In genomic region chr6:44451803-44452690, GRCh38 we compare ENCODE assay signal across 18 cellular contexts.
DNase-seq lines count a peak whose midpoint lies in the region; ATAC-seq, FAIRE-seq and TF ChIP-seq lines count a peak whose summit lies in the region.
"Had no signal": no experiment of that assay in that cellular context is flagged by ENCODE, and none has a peak within 500 bp of the region (broad histone marks: within the 10 kb centered on the region; RNA-seq: fewer than 3 reads in every experiment).

No MANE protein-coding gene starts in this region.

- H3K27ac ChIP-seq in A549 (peak overlapping the region; percentile 58 to 75), IMR-90 (ENCODE audit: insufficient read depth, low read length) (peak overlapping the region; percentile 48; the same call in 1 of the 2 replicates), mesodermal cell (ENCODE audit: low read depth, low read length, severe bottlenecking) (peak overlapping the region; percentile 67), suprapubic skin (no peak overlapping the region)
- H3K27ac ChIP-seq: adrenal gland, spleen had no signal

- in situ Hi-C loops in IMR-90 (cut with MboI; ENCODE audit: low sequenced_read_pairs) = no loop called here

- TF ChIP-seq POLR2A in A549 (IDR thresholded peaks at IDR 0.05; ENCODE audit: low read length) (no peak), IMR-90 (IDR thresholded peaks at IDR 0.05; ENCODE audit: low read depth, low read length) (no peak), suprapubic skin (IDR thresholded peaks at IDR 0.05) (no peak)

- H2AFZ ChIP-seq in IMR-90 (replicated peaks; ENCODE audit: low read length, poor library complexity) = no peak overlapping the region

- peak overlapping the region; percentile 11; the same call in 1 of the 2 replicates for H4K91ac ChIP-seq in IMR-90 (ENCODE audit: insufficient read depth, low read depth, low read length)

- TF ChIP-seq RAD21 in A549 (conservative IDR thresholded peaks at IDR 0.05 in 1 of 2, IDR thresholded peaks at IDR 0.05 in 1 of 2) (no peak), IMR-90 (IDR thresholded peaks at IDR 0.05; ENCODE audit: low read length) (no peak)

- peaks cover 13% of the 10 kb centered on the region for H3K9me1 ChIP-seq in IMR-90 (ENCODE audit: insufficient read depth, low read length)

- no peak for TF ChIP-seq CTCF in A549 (IDR thresholded peaks at IDR 0.05)
- TF ChIP-seq CTCF in IMR-90 (conservative IDR thresholded peaks at IDR 0.05; ENCODE audit: low read depth, low read length) = no peak
- TF ChIP-seq CTCF in suprapubic skin (IDR thresholded peaks at IDR 0.05) = no peak

- peaks cover 0 to 9% of the 10 kb centered on the region in 2 experiments; a peak in 2 of 4 replicates for H3K79me1 ChIP-seq in IMR-90 (ENCODE audit: low read depth in 1 of 2, low read length in 2 of 2)

- no peak overlapping the region for H3K56ac ChIP-seq in IMR-90 (ENCODE audit: extremely low read depth, insufficient read depth, low read length)

- no TSS peak for BruUV-seq in IMR-90 (replicated peaks; lab: Mats Ljungman, UMichigan)

- H2AK9ac ChIP-seq in IMR-90 (replicated peaks; ENCODE audit: low read depth, low read length, poor library complexity) = peak overlapping the region; percentile 17

- H3K36me3 ChIP-seq in IMR-90 (ENCODE audit: control insufficient read depth, insufficient read depth, low read length) (peaks cover 6% of the 10 kb centered on the region; the same call in 1 of the 2 replicates), mesodermal cell (ENCODE audit: control insufficient read depth, insufficient read depth, low read length) (peaks cover 13% of the 10 kb centered on the region), suprapubic skin (peaks cover 18% of the 10 kb centered on the region)

- ATAC-seq in A549 (no peak; a peak in 1 of 6 replicates), IMR-90 (ENCODE audit: low read depth) (peak; percentile 3; the same call in 1 of the 2 replicates), HG03469 (IDR thresholded peaks at IDR 0.05; ENCODE audit: unreplicated experiment) (no peak)
- no peak for ATAC-seq in central memory CD8-positive, alpha-beta T cell (replicated peaks; ENCODE audit: extremely low read depth, poor library complexity, severe bottlenecking)
- ATAC-seq: activated CD4-positive, alpha-beta T cell treated with anti-CD3 and anti-CD28 coated beads for 36 hours had no signal

- H2BK5ac ChIP-seq in IMR-90 (ENCODE audit: low read depth, low read length, poor library complexity, severe bottlenecking) = peak overlapping the region; percentile 61

- no peak for TF ChIP-seq EP300 in A549 (IDR thresholded peaks at IDR 0.05)
- no peak for TF ChIP-seq EP300 in suprapubic skin (IDR thresholded peaks at IDR 0.05)

- intact Hi-C loops in IMR-90 (cut with micrococcal nuclease) = no loop called here

- H3K9me3 ChIP-seq in A549 (no peaks in the 10 kb centered on the region), IMR-90 (ENCODE audit: control insufficient read depth, insufficient read depth, low read length) (no peaks in the 10 kb centered on the region), mesodermal cell (ENCODE audit: control insufficient read depth, low read length) (no peaks in the 10 kb centered on the region), suprapubic skin (no peaks in the 10 kb centered on the region)
- H3K9me3 ChIP-seq: spleen had no signal

- no peak for FAIRE-seq in A549 (lab: Jason Lieb, UNC)
- FAIRE-seq: H1 had no signal

- DNase-seq in A549 (ENCODE audit: low read depth in 1 of 2, low spot score in 1 of 2) (no peak), IMR-90 (no peak), RKO (ENCODE audit: low spot score) (no peak), RPMI8226 (no peak), suprapubic skin (ENCODE audit: low spot score in 2 of 2) (no peak)
- no peak for DNase-seq in central memory CD8-positive, alpha-beta T cell (ENCODE audit: low spot score in 2 of 2)
- DNase-seq: activated CD4-positive, alpha-beta T cell treated with anti-CD3 and anti-CD28 coated beads for 36 hours; activated T-cell treated with anti-CD3 and anti-CD28 coated beads, Interleukin-2, amount 50 U/mL, for 24 hours; adrenal gland; AML-193; DMS79; NCI-H1105 treated with DMSO at 0.1 percent for 48 hours; NCI-H446 treated with DMSO at 0.1 percent for 48 hours; spleen; T-helper 2 cell had no signal

- H3K18ac ChIP-seq in IMR-90 (ENCODE audit: low read depth, low read length) = peak overlapping the region; percentile 13; the same call in 1 of the 2 replicates

- POLR2A ChIA-PET in A549 (lab: Yijun Ruan, JAX) = no interaction called here
- POLR2A ChIA-PET in IMR-90 (lab: Charles Lee; ENCODE audit: unreplicated experiment) = no interaction called here

- H2BK120ac ChIP-seq in IMR-90 (ENCODE audit: low read depth, low read length) = no peak overlapping the region

- H4K5ac ChIP-seq in IMR-90 (ENCODE audit: low read depth, low read length) = peak overlapping the region; percentile 24; the same call in 1 of the 2 replicates

- H3K4me3 ChIP-seq in A549 (no peak overlapping the region), IMR-90 (ENCODE audit: insufficient read depth, low read depth, low read length) (no peak overlapping the region), mesodermal cell (ENCODE audit: extremely low read depth, insufficient read depth, low read length, poor library complexity, severe bottlenecking) (no peak overlapping the region), suprapubic skin (no peak overlapping the region)
- H3K4me3 ChIP-seq: adrenal gland, spleen had no signal

- no peak overlapping the region for H2BK20ac ChIP-seq in IMR-90 (ENCODE audit: low read depth, low read length)

- H3K4me1 ChIP-seq in A549 = peaks cover 25% of the 10 kb centered on the region
- peaks cover 17% of the 10 kb centered on the region for H3K4me1 ChIP-seq in IMR-90 (ENCODE audit: control insufficient read depth, insufficient read depth, low read length)
- H3K4me1 ChIP-seq in mesodermal cell (ENCODE audit: control insufficient read depth, insufficient read depth, low read length, poor library complexity, severe bottlenecking) = peaks cover 14% of the 10 kb centered on the region
- H3K4me1 ChIP-seq in suprapubic skin = peaks cover 6% of the 10 kb centered on the region

- dilution Hi-C loops in IMR-90 (cut with HindIII; ENCODE audit: low sequenced_read_pairs, unreplicated experiment) = no loop called here

- H3K36me3 Mint-ChIP-seq in central memory CD8-positive, alpha-beta T cell (ENCODE audit: insufficient read depth) = peaks cover 7% of the 10 kb centered on the region

- H3K4me2 ChIP-seq in A549 (peak overlapping the region; percentile 35; the same call in 2 of the 3 replicates), IMR-90 (ENCODE audit: low read depth, low read length) (peak overlapping the region; percentile 77; the same call in 1 of the 2 replicates)

- no peak overlapping the region for H3K9ac ChIP-seq in IMR-90 (ENCODE audit: low read depth, low read length)

- no peaks in the 10 kb centered on the region for H3K4me1 Mint-ChIP-seq in central memory CD8-positive, alpha-beta T cell

- H3K27me3 ChIP-seq in IMR-90 (ENCODE audit: control insufficient read depth, insufficient read depth, low read length) (no peaks in the 10 kb centered on the region), suprapubic skin (no peaks in the 10 kb centered on the region)
- H3K27me3 ChIP-seq: adrenal gland, spleen had no signal

- no peak overlapping the region for H3K4me3 Mint-ChIP-seq in central memory CD8-positive, alpha-beta T cell
- H3K4me3 Mint-ChIP-seq: activated CD4-positive, alpha-beta T cell treated with anti-CD3 and anti-CD28 coated beads for 36 hours; activated T-cell treated with anti-CD3 and anti-CD28 coated beads, Interleukin-2, amount 50 U/mL, for 24 hours had no signal

- peak overlapping the region; percentile 23; the same call in 1 of the 2 replicates for H2AK5ac ChIP-seq in IMR-90 (ENCODE audit: low read depth, low read length)

- peaks cover under 1% of the 10 kb centered on the region for H3K27me3 Mint-ChIP-seq in central memory CD8-positive, alpha-beta T cell
- H3K27me3 Mint-ChIP-seq: activated CD4-positive, alpha-beta T cell treated with anti-CD3 and anti-CD28 coated beads for 36 hours; activated T-cell treated with anti-CD3 and anti-CD28 coated beads, Interleukin-2, amount 50 U/mL, for 24 hours had no signal

- H3K9me3 Mint-ChIP-seq in central memory CD8-positive, alpha-beta T cell = no peaks in the 10 kb centered on the region
- H3K9me3 Mint-ChIP-seq: activated T-cell treated with anti-CD3 and anti-CD28 coated beads, Interleukin-2, amount 50 U/mL, for 24 hours had no signal

- no peak overlapping the region for H2BK15ac ChIP-seq in IMR-90 (ENCODE audit: low read depth, low read length)

- WGBS in A549 (ENCODE audit: missing lambda C conversion rate) = 89% methylated on average over 9 of the region's 11 CpGs
- WGBS in IMR-90 (ENCODE audit: extremely low coverage in 2 of 2, insufficient read length in 1 of 2), 2 experiments = 100% methylated on average over 3 of the region's 11 CpGs; no CpG with 5 or more reads in 1 of the 2 experiments
- 95 to 98% methylated on average over 9 of the region's 11 CpGs for WGBS in mesodermal cell (ENCODE audit: insufficient coverage in 2 of 2), 2 experiments
- WGBS in suprapubic skin = 87% methylated on average over 11 of the region's 11 CpGs

- H3K23ac ChIP-seq in IMR-90 (ENCODE audit: low read depth, low read length) = 0 out of 2 replicates have a peak overlapping the region, but pooled peaks have one; percentile 5

- peak overlapping the region; percentile 33; the same call in 1 of the 2 replicates for H3K4ac ChIP-seq in IMR-90 (ENCODE audit: low read depth, low read length)

- no peaks in the 10 kb centered on the region for H4K20me1 ChIP-seq in IMR-90 (ENCODE audit: insufficient read depth, low read length)

- peak overlapping the region; percentile 62; the same call in 1 of the 2 replicates for H3K14ac ChIP-seq in IMR-90 (replicated peaks; ENCODE audit: low read depth, low read length)

- CTCF ChIA-PET in A549 (lab: Yijun Ruan, JAX) (interaction anchor here (0.8 kb wide), 1 partner anchor 24 kb away, joined by 3 read pairs; no protein-coding TSS in a partner anchor), IMR-90 (lab: Yijun Ruan, JAX) (interaction anchor here (1.2 kb wide), 1 partner anchor 12 kb away, joined by 3 read pairs; no protein-coding TSS in a partner anchor)

- peak overlapping the region; percentile 64 for H3K27ac Mint-ChIP-seq in central memory CD8-positive, alpha-beta T cell (ENCODE audit: low read depth)
- H3K27ac Mint-ChIP-seq: activated T-cell treated with anti-CD3 and anti-CD28 coated beads, Interleukin-2, amount 50 U/mL, for 24 hours had no signal

- peak overlapping the region in 1 of 2 experiments; percentile 36; a peak in 1 of 4 replicates for H4K8ac ChIP-seq in IMR-90 (ENCODE audit: low read depth in 2 of 2, low read length in 2 of 2)

TF ChIP-seq in A549, 52 proteins besides CTCF, POLR2A, EP300 and RAD21 (continues in another document):
- TF ChIP-seq HDAC2 (IDR thresholded peaks at IDR 0.05) = no peak
- no peak for TF ChIP-seq POLR2AphosphoS2 (conservative IDR thresholded peaks at IDR 0.05; ENCODE audit: low read length)
- no peak for TF ChIP-seq CBX2 (IDR thresholded peaks at IDR 0.05; ENCODE audit: borderline replicate concordance, low read depth)
- no peak for TF ChIP-seq CEBPB (IDR thresholded peaks at IDR 0.05)

TF ChIP-seq in IMR-90, 13 proteins besides CTCF, POLR2A, EP300 and RAD21 (continues in another document):
- TF ChIP-seq MXI1 (IDR thresholded peaks at IDR 0.05; ENCODE audit: borderline replicate concordance, low read depth, low read length) = no peak
